ENCODE assay signal across 28 cellular contexts in the genomic region with DNA sequence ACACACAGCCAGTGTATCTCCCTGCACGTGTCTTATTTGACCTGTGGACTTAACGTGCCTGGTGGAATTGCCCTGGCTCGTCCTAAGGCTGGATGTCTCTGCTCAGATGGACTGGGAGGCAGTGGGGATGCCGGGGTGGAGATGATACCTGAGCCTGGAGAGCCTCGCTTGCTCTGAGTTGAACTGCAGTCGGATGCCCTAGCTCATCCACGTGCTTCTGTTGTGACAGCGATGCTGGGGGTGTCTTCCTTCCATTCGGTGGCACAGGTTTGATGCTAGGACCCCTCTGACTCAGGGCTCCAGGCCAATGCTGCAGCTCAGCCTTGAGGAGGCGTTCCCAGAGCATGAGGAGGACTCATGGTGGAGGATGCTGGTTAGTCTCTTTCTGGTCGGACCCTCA.
"Had no signal": no experiment of that assay in that cellular context is flagged by ENCODE, and none has a peak within 500 bp of the region (broad histone marks: within the 10 kb centered on the region; RNA-seq: fewer than 3 reads in every experiment).

No MANE protein-coding gene starts in this region.

- ATAC-seq: activated CD4-positive, alpha-beta T cell treated with anti-CD3 and anti-CD28 coated beads for 36 hours; activated CD8-positive, alpha-beta memory T cell treated with anti-CD3 and anti-CD28 coated beads, Interleukin-2, amount 10 ng/mL, durations not matched to agents 7 days and 5 days; activated CD8-positive, alpha-beta T cell treated with anti-CD3 and anti-CD28 coated beads, Interleukin-2, amount 10 ng/mL, durations not matched to agents 7 days and 5 days; activated naive CD8-positive, alpha-beta T cell treated with anti-CD3 and anti-CD28 coated beads, Interleukin-2, amount 50 U/mL, for 24 hours; activated T-helper 17 cell treated with anti-CD3 and anti-CD28 coated beads, Interleukin-2, amount 50 U/mL, for 72 hours; gastroesophageal sphincter had no signal

- H3K36me3 ChIP-seq: adrenal gland, breast epithelium, cardiac muscle cell, colonic mucosa, esophagus squamous epithelium, gastroesophageal sphincter had no signal

- H3K27me3 Mint-ChIP-seq: activated CD4-positive, alpha-beta T cell treated with anti-CD3 and anti-CD28 coated beads for 36 hours; activated naive CD4-positive, alpha-beta T cell treated with anti-CD3 and anti-CD28 coated beads, Interleukin-2, amount 50 U/mL, for 24 hours; activated naive CD8-positive, alpha-beta T cell treated with anti-CD3 and anti-CD28 coated beads for 36 hours; activated naive CD8-positive, alpha-beta T cell treated with anti-CD3 and anti-CD28 coated beads, Interleukin-2, amount 50 U/mL, for 24 hours; activated T-cell treated with anti-CD3 and anti-CD28 coated beads, Interleukin-2, amount 50 U/mL, for 24 hours; brain had no signal

- H3K27ac Mint-ChIP-seq: activated CD4-positive, alpha-beta memory T cell treated with anti-CD3 and anti-CD28 coated beads for 36 hours; activated CD4-positive, alpha-beta T cell treated with anti-CD3 and anti-CD28 coated beads for 36 hours; activated CD4-positive, alpha-beta T cell treated with anti-CD3 and anti-CD28 coated beads, Interleukin-2, amount 10 ng/mL, durations not matched to agents 24 days and 14 days; activated CD8-positive, alpha-beta memory T cell treated with anti-CD3 and anti-CD28 coated beads, Interleukin-2, amount 10 ng/mL, durations not matched to agents 7 days and 5 days; activated CD8-positive, alpha-beta T cell treated with anti-CD3 and anti-CD28 coated beads, Interleukin-2, amount 10 ng/mL, durations not matched to agents 7 days and 5 days; activated naive CD4-positive, alpha-beta T cell treated with anti-CD3 and anti-CD28 coated beads, Interleukin-2, amount 50 U/mL, for 24 hours; activated naive CD8-positive, alpha-beta T cell treated with anti-CD3 and anti-CD28 coated beads for 36 hours; activated naive CD8-positive, alpha-beta T cell treated with anti-CD3 and anti-CD28 coated beads, Interleukin-2, amount 50 U/mL, for 24 hours; activated T-cell treated with anti-CD3 and anti-CD28 coated beads, Interleukin-2, amount 50 U/mL, for 24 hours; activated T-helper 17 cell treated with anti-CD3 and anti-CD28 coated beads, Interleukin-2, amount 50 U/mL, for 72 hours had no signal

- H3K36me3 Mint-ChIP-seq: activated CD4-positive, alpha-beta memory T cell treated with anti-CD3 and anti-CD28 coated beads for 36 hours; activated CD8-positive, alpha-beta memory T cell treated with anti-CD3 and anti-CD28 coated beads, Interleukin-2, amount 10 ng/mL, durations not matched to agents 7 days and 5 days; activated naive CD4-positive, alpha-beta T cell treated with anti-CD3 and anti-CD28 coated beads, Interleukin-2, amount 50 U/mL, for 24 hours; activated naive CD8-positive, alpha-beta T cell treated with anti-CD3 and anti-CD28 coated beads for 36 hours; brain had no signal

- H3K4me1 Mint-ChIP-seq: activated T-helper 17 cell treated with anti-CD3 and anti-CD28 coated beads, Interleukin-2, amount 50 U/mL, for 72 hours had no signal

- DNase-seq: activated CD4-positive, alpha-beta memory T cell treated with anti-CD3 and anti-CD28 coated beads for 36 hours; activated CD4-positive, alpha-beta T cell treated with anti-CD3 and anti-CD28 coated beads for 36 hours; activated CD4-positive, alpha-beta T cell treated with anti-CD3 and anti-CD28 coated beads, Interleukin-2, amount 10 ng/mL, durations not matched to agents 24 days and 14 days; activated CD4-positive, CD25-positive, alpha-beta regulatory T cell; activated CD4-positive, CD25-positive, alpha-beta regulatory T cell treated with anti-CD3 and anti-CD28 coated beads, Interleukin-2, amount 50 U/mL, for 72 hours; activated CD8-positive, alpha-beta memory T cell treated with anti-CD3 and anti-CD28 coated beads, Interleukin-2, amount 10 ng/mL, durations not matched to agents 7 days and 5 days; activated CD8-positive, alpha-beta memory T cell treated with anti-CD3 and anti-CD28 coated beads, Interleukin-2, amount 50 U/mL, for 4 hours; activated CD8-positive, alpha-beta T cell treated with anti-CD3 and anti-CD28 coated beads, Interleukin-2, amount 10 ng/mL, durations not matched to agents 7 days and 5 days; activated gamma-delta T cell; activated naive CD4-positive, alpha-beta T cell; activated naive CD8-positive, alpha-beta T cell treated with anti-CD3 and anti-CD28 coated beads for 36 hours; activated naive CD8-positive, alpha-beta T cell treated with anti-CD3 and anti-CD28 coated beads, Interleukin-2, amount 50 U/mL, for 24 hours; activated T-cell treated with anti-CD3 and anti-CD28 coated beads, Interleukin-2, amount 50 U/mL, for 24 hours; amygdala; aorta; effector CD8-positive, alpha-beta T cell; esophagus squamous epithelium; foreskin melanocyte; T-helper 2 cell had no signal

- H3K4me1 ChIP-seq: colonic mucosa had no signal

- H3K27ac ChIP-seq: breast epithelium, cardiac muscle cell, colonic mucosa, epithelial cell of prostate, gastroesophageal sphincter had no signal

- H3K9me3 ChIP-seq: adrenal gland, breast epithelium, colonic mucosa, esophagus squamous epithelium, gastroesophageal sphincter had no signal

- H3K4me3 Mint-ChIP-seq: activated CD4-positive, alpha-beta memory T cell treated with anti-CD3 and anti-CD28 coated beads for 36 hours; activated CD4-positive, alpha-beta T cell treated with anti-CD3 and anti-CD28 coated beads for 36 hours; activated CD4-positive, alpha-beta T cell treated with anti-CD3 and anti-CD28 coated beads, Interleukin-2, amount 10 ng/mL, durations not matched to agents 24 days and 14 days; activated CD8-positive, alpha-beta memory T cell treated with anti-CD3 and anti-CD28 coated beads, Interleukin-2, amount 10 ng/mL, durations not matched to agents 7 days and 5 days; activated CD8-positive, alpha-beta T cell treated with anti-CD3 and anti-CD28 coated beads, Interleukin-2, amount 10 ng/mL, durations not matched to agents 7 days and 5 days; activated naive CD4-positive, alpha-beta T cell treated with anti-CD3 and anti-CD28 coated beads, Interleukin-2, amount 50 U/mL, for 24 hours; activated naive CD8-positive, alpha-beta T cell treated with anti-CD3 and anti-CD28 coated beads for 36 hours; activated naive CD8-positive, alpha-beta T cell treated with anti-CD3 and anti-CD28 coated beads, Interleukin-2, amount 50 U/mL, for 24 hours; activated T-cell treated with anti-CD3 and anti-CD28 coated beads, Interleukin-2, amount 50 U/mL, for 24 hours; activated T-helper 17 cell treated with anti-CD3 and anti-CD28 coated beads, Interleukin-2, amount 50 U/mL, for 72 hours had no signal

- H3K9me3 Mint-ChIP-seq: activated CD4-positive, alpha-beta memory T cell treated with anti-CD3 and anti-CD28 coated beads for 36 hours; activated CD4-positive, alpha-beta T cell treated with anti-CD3 and anti-CD28 coated beads, Interleukin-2, amount 10 ng/mL, durations not matched to agents 24 days and 14 days; activated naive CD4-positive, alpha-beta T cell treated with anti-CD3 and anti-CD28 coated beads, Interleukin-2, amount 50 U/mL, for 24 hours; activated naive CD8-positive, alpha-beta T cell treated with anti-CD3 and anti-CD28 coated beads for 36 hours; activated naive CD8-positive, alpha-beta T cell treated with anti-CD3 and anti-CD28 coated beads, Interleukin-2, amount 50 U/mL, for 24 hours; activated T-cell treated with anti-CD3 and anti-CD28 coated beads, Interleukin-2, amount 50 U/mL, for 24 hours; activated T-helper 17 cell treated with anti-CD3 and anti-CD28 coated beads, Interleukin-2, amount 50 U/mL, for 72 hours; brain had no signal

- H3K4me3 ChIP-seq: adrenal gland, breast epithelium, cardiac muscle cell, colonic mucosa, esophagus squamous epithelium, gastroesophageal sphincter had no signal

- H3K27me3 ChIP-seq: adrenal gland, breast epithelium, cardiac muscle cell, colonic mucosa, esophagus squamous epithelium, gastroesophageal sphincter had no signal
